Comparison of ENCODE assay signal across 8 cellular contexts in genomic region chr16:70746040-70746707, GRCh38. TPM values are rescaled to one million over a fixed set of nuclear protein-coding genes. Genes with fewer than 3 reads are reported as not detected.
A peak's percentile ranks its signal among the peaks of the same experiment; 100 is the strongest.
DNase-seq lines count a peak whose midpoint lies in the region; ATAC-seq and FAIRE-seq lines count a peak whose summit lies in the region.

No MANE protein-coding gene starts in this region.

- peak overlapping the region; percentile 79 for H3K27ac Mint-ChIP-seq in activated naive CD8-positive, alpha-beta T cell treated with anti-CD3 and anti-CD28 coated beads for 36 hours

- intact Hi-C loops in right cardiac atrium (cut with DNase I): no loop called here

- peaks cover 26% of the 10 kb centered on the region for H3K36me3 Mint-ChIP-seq in activated naive CD8-positive, alpha-beta T cell treated with anti-CD3 and anti-CD28 coated beads for 36 hours

- no peaks in the 10 kb centered on the region for H3K27me3 Mint-ChIP-seq in activated naive CD8-positive, alpha-beta T cell treated with anti-CD3 and anti-CD28 coated beads for 36 hours

- H3K27ac ChIP-seq in right cardiac atrium (ENCODE audit: low read length): peak overlapping the region; percentile 4
- H3K27ac ChIP-seq in effector memory CD4-positive, alpha-beta T cell (ENCODE audit: insufficient read depth, low read length, poor library complexity, severe bottlenecking): no peak overlapping the region

- H3K36me3 ChIP-seq in effector memory CD4-positive, alpha-beta T cell (ENCODE audit: control insufficient read depth, insufficient read depth, low read length): peaks cover 28% of the 10 kb centered on the region

- H3K4me3 Mint-ChIP-seq in activated naive CD8-positive, alpha-beta T cell treated with anti-CD3 and anti-CD28 coated beads for 36 hours: no peak overlapping the region

- DNase-seq in AG08396 (ENCODE audit: low spot score) (peak; percentile 80), HS-5 (ENCODE audit: low read depth) (peak; percentile 60), right cardiac atrium (peak; percentile 80 to 81 (median 81)), GM19239 (ENCODE audit: insufficient read length, low spot score) (no peak)
- no peak for DNase-seq in activated naive CD8-positive, alpha-beta T cell treated with anti-CD3 and anti-CD28 coated beads for 36 hours
- no peak for DNase-seq in stimulated activated naive CD8-positive, alpha-beta T cell treated with anti-CD3 and anti-CD28 coated beads, Interleukin-15, Interleukin-2, amounts not matched to agents 100 U/mL and 50 U/mL, for 24 hours
- DNase-seq in effector memory CD4-positive, alpha-beta T cell: no peak

- no peak overlapping the region for H3K4me3 ChIP-seq in right cardiac atrium (ENCODE audit: low read length)
- no peak overlapping the region for H3K4me3 ChIP-seq in effector memory CD4-positive, alpha-beta T cell (ENCODE audit: insufficient read depth, low read depth, low read length, poor library complexity, severe bottlenecking)

- ATAC-seq in right cardiac atrium (peak; percentile 29 to 56), HG03135 (IDR thresholded peaks at IDR 0.05; ENCODE audit: unreplicated experiment) (no peak)
- ATAC-seq in stimulated activated naive CD8-positive, alpha-beta T cell treated with anti-CD3 and anti-CD28 coated beads, Interleukin-15, Interleukin-2, amounts not matched to agents 100 U/mL and 50 U/mL, for 24 hours: peak; percentile 39

- FAIRE-seq in GM19239 (lab: Jason Lieb, UNC): no peak

- H3K9me3 ChIP-seq in right cardiac atrium (ENCODE audit: control insufficient read depth, low read length): no peaks in the 10 kb centered on the region
- no peaks in the 10 kb centered on the region for H3K9me3 ChIP-seq in effector memory CD4-positive, alpha-beta T cell (ENCODE audit: control insufficient read depth, low read length)

- H3K27me3 ChIP-seq in right cardiac atrium (ENCODE audit: control insufficient read depth, insufficient read depth): no peaks in the 10 kb centered on the region
- H3K27me3 ChIP-seq in effector memory CD4-positive, alpha-beta T cell (replicated peaks; ENCODE audit: control insufficient read depth, insufficient read depth, low read length, poor library complexity, severe bottlenecking): no peaks in the 10 kb centered on the region

- H3K4me1 ChIP-seq in right cardiac atrium (ENCODE audit: control insufficient read depth, insufficient read depth, low read length): peaks cover 15% of the 10 kb centered on the region
- no peaks in the 10 kb centered on the region for H3K4me1 ChIP-seq in effector memory CD4-positive, alpha-beta T cell (ENCODE audit: control insufficient read depth, insufficient read depth, low read length, poor library complexity, severe bottlenecking)

- peaks cover 4% of the 10 kb centered on the region for H3K9me3 Mint-ChIP-seq in activated naive CD8-positive, alpha-beta T cell treated with anti-CD3 and anti-CD28 coated beads for 36 hours

- 39% methylated on average over 12 of the region's 12 CpGs for WGBS in right cardiac atrium

- H3K4me1 Mint-ChIP-seq in activated naive CD8-positive, alpha-beta T cell treated with anti-CD3 and anti-CD28 coated beads for 36 hours: peaks cover 35% of the 10 kb centered on the region

RNA-seq across cellular contexts. Expression of gene VAC14, which starts 54.8 kb away (rescaled TPM):
- 10 to 100 TPM; 36.0 to 37.5 TPM for total RNA-seq in activated naive CD8-positive, alpha-beta T cell treated with anti-CD3 and anti-CD28 coated beads for 36 hours
- total RNA-seq in right cardiac atrium: 10 to 100 TPM; 18.2 to 24.2 (median 23.0) TPM
- polyA plus RNA-seq in right cardiac atrium: 27.4 TPM

Comparison
In these comparisons a context has a peak if more than half of its experiments do, and no peak if none do; other contexts are left out.
1. DNase-seq: peak in AG08396 (single experiment), HS-5 (single experiment) and right cardiac atrium (3 of 3); none in activated naive CD8-positive, alpha-beta T cell treated with anti-CD3 and anti-CD28 coated beads for 36 hours (single experiment), stimulated activated naive CD8-positive, alpha-beta T cell treated with anti-CD3 and anti-CD28 coated beads, Interleukin-15, Interleukin-2, amounts not matched to agents 100 U/mL and 50 U/mL, for 24 hours (single experiment), GM19239 (single experiment) and effector memory CD4-positive, alpha-beta T cell (0 of 3).